Comparison of ENCODE assay signal across 8 cellular contexts in genomic region chr7:39733881-39734571, GRCh38.
DNase-seq lines count a peak whose midpoint lies in the region; ATAC-seq and TF ChIP-seq lines count a peak whose summit lies in the region.

No MANE protein-coding gene starts in this region.

- ATAC-seq in left lung: peak; percentile 11

- H3K4me1 ChIP-seq in left lung (peaks cover 12 to 35% of the 10 kb centered on the region in 2 donors), tibial artery (peaks cover 0 to 23% (median 17%) of the 10 kb centered on the region in 4 donors)

- in situ Hi-C loops in brain microvascular endothelial cell (cut with HindIII; ENCODE audit: low pct_ligation_motif_present, low sequenced_read_pairs): loop anchor here (25.0 kb wide), 1 partner anchor 147 kb away; no protein-coding TSS in a partner anchor
- in situ Hi-C loops in KBM-7 (cut with MboI; ENCODE audit: low pct_unique_long_range_greater_than_20kb, low sequenced_read_pairs): loop anchor here (25.0 kb wide), 1 partner anchor 147 kb away; no protein-coding TSS in a partner anchor

- DNase-seq in stimulated activated CD4-positive, alpha-beta T cell treated with anti-CD3 and anti-CD28 coated beads, Interleukin-4, amount 100 ng/mL, for 1 hour: peak; percentile 13
- DNase-seq in stimulated activated CD4-positive, alpha-beta T cell treated with anti-CD3 and anti-CD28 coated beads, Interleukin-12 subunit alpha, Interleukin-12 subunit beta, amount 100 ng/mL, for 4 hours: no peak
- peak; percentile 52 for DNase-seq in NCI-H748 (lab: John Stamatoyannopoulos, UW; ENCODE audit: unreplicated experiment)
- DNase-seq in brain microvascular endothelial cell: peak; percentile 80
- DNase-seq in left lung: no peak
- DNase-seq in tibial artery: no peak
- no peak for DNase-seq in NCI-H446 treated with DMSO at 0.1 percent for 48 hours (lab: John Stamatoyannopoulos, UW)
- DNase-seq in KBM-7: no peak

- H3K9me3 ChIP-seq in left lung (no peaks in the 10 kb centered on the region), tibial artery (no peaks in the 10 kb centered on the region)

- no peak for TF ChIP-seq CTCF in brain microvascular endothelial cell (IDR thresholded peaks at IDR 0.05; ENCODE audit: low read depth, low read length, missing control alignments)
- no peak for TF ChIP-seq CTCF in left lung (IDR thresholded peaks at IDR 0.05)
- TF ChIP-seq CTCF in tibial artery (IDR thresholded peaks at IDR 0.05): no peak

- H3K4me3 ChIP-seq in brain microvascular endothelial cell (ENCODE audit: low read depth, low read length) (peak overlapping the region; percentile 66), left lung (peak overlapping the region; percentile 35 to 53), tibial artery (peak overlapping the region; percentile 60 to 69)

- H3K36me3 ChIP-seq in brain microvascular endothelial cell (replicated peaks) (no peaks in the 10 kb centered on the region), left lung (no peaks in the 10 kb centered on the region), tibial artery (no peaks in the 10 kb centered on the region)

- H3K27me3 ChIP-seq in brain microvascular endothelial cell (replicated peaks): no peaks in the 10 kb centered on the region
- no peaks in the 10 kb centered on the region for H3K27me3 ChIP-seq in left lung
- H3K27me3 ChIP-seq in tibial artery: no peaks in the 10 kb centered on the region

- intact Hi-C loops in left lung (cut with DNase I): no loop called here
- intact Hi-C loops in tibial artery (cut with DNase I; ENCODE audit: low total_unique reads): no loop called here

- H3K27ac ChIP-seq in brain microvascular endothelial cell (peak overlapping the region; percentile 87), left lung (peak overlapping the region; percentile 67 to 88), tibial artery (peak overlapping the region; percentile 78 to 79)

Comparison
In these comparisons a context has a peak if more than half of its experiments do, and no peak if none do; other contexts are left out.
1. DNase-seq: peak in stimulated activated CD4-positive, alpha-beta T cell treated with anti-CD3 and anti-CD28 coated beads, Interleukin-4, amount 100 ng/mL, for 1 hour (single experiment), NCI-H748 (single experiment) and brain microvascular endothelial cell (single experiment); none in stimulated activated CD4-positive, alpha-beta T cell treated with anti-CD3 and anti-CD28 coated beads, Interleukin-12 subunit alpha, Interleukin-12 subunit beta, amount 100 ng/mL, for 4 hours (single experiment), left lung (0 of 2), tibial artery (0 of 2), NCI-H446 treated with DMSO at 0.1 percent for 48 hours (single experiment) and KBM-7 (single experiment).
2. Peak in every context shown above with its lines, with median percentiles within 50 percentile points of each other: H3K27ac ChIP-seq and H3K4me3 ChIP-seq.